Comparison of ENCODE assay signal across 8 cellular contexts in the genomic region with DNA sequence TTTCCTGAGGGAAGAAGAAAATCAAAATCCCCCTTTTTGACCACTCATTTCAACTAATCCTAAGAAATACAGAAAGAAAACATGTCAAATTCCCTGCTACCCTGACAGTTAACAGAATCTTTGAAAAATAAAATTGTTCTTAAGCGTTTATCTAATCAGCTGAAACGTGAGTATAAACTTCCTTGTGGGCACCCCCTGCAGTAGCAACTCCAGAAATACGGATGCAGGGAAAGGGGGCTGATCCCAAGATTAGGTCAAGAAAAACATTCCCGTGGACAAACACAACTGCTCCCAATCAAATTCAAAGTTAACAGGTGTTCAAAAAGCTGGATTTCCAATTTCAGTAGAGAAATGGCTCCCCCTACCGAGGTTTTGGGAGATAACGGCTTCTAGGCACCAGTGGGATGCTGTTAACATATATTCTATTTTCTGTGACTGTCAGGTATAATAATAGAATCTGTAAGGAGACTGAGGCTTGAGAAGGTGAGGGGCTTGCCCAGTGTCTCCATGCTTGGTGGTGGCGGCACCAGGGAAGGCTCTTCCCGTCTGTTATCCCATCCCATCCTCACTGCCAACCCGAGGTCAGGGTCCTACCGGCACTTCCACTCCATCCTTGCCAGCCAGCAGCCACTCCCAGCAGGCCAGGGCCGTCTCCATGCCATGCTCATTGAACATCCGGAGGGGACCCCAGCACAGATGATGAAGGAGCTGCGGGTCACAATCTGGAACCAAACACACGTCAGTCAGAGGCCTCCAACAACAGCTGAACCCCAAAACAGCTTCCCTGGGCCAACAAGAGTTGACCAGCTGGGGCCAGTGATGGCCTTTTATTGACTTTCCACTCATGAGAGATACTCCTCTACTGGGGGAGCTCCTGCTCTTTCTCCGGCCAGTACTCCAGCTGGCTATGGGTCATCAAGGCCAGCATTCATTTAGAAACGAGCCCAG. TPM values are rescaled to one million over a fixed set of nuclear protein-coding genes. Genes with fewer than 3 reads are reported as not detected.
DNase-seq lines count a peak whose midpoint lies in the region; ATAC-seq and TF ChIP-seq lines count a peak whose summit lies in the region.

No MANE protein-coding gene starts in this region.

- no peaks in the 10 kb centered on the region for H4K20me1 ChIP-seq in Loucy (ENCODE audit: insufficient read depth, low read length, poor library complexity, severe bottlenecking)

- no peaks in the 10 kb centered on the region for H3K27me3 ChIP-seq in Loucy (ENCODE audit: insufficient read depth, low read length, poor library complexity, severe bottlenecking)

- H3F3A ChIP-seq in Loucy (ENCODE audit: low read depth), result no peaks in the 10 kb centered on the region

- H3K36me3 Mint-ChIP-seq in osteocyte (ENCODE audit: unreplicated experiment), result peaks cover 54% of the 10 kb centered on the region

- H3K27me3 Mint-ChIP-seq in osteocyte (ENCODE audit: unreplicated experiment), result no peaks in the 10 kb centered on the region

- H3K27ac Mint-ChIP-seq in osteocyte (ENCODE audit: unreplicated experiment), result no peak overlapping the region

- H3K9me3 ChIP-seq in Loucy (ENCODE audit: insufficient read depth, low read depth, low read length), result no peaks in the 10 kb centered on the region

- peaks cover 47% of the 10 kb centered on the region; the same call in 1 of the 2 replicates for H3K36me3 ChIP-seq in Loucy (ENCODE audit: insufficient read depth, low read length)

- no peak overlapping the region for H3K4me2 ChIP-seq in Loucy (ENCODE audit: low read depth, low read length, poor library complexity, severe bottlenecking)

- H2AFZ ChIP-seq in Loucy (ENCODE audit: low read length), result no peak overlapping the region

- H3K4me3 ChIP-seq in Loucy (ENCODE audit: low read length, poor library complexity, severe bottlenecking) (no peak overlapping the region), epithelial cell of esophagus (ENCODE audit: low read length) (no peak overlapping the region)

- H3K4me1 ChIP-seq in Loucy (ENCODE audit: insufficient read depth, low read length, poor library complexity, severe bottlenecking), result peaks cover 6% of the 10 kb centered on the region

- no peak overlapping the region for H3K4me3 Mint-ChIP-seq in osteocyte (ENCODE audit: unreplicated experiment)

- peak; percentile 90 for TF ChIP-seq CTCF in Loucy (conservative IDR thresholded peaks at IDR 0.05; ENCODE audit: low read length)
- peak; percentile 77 for TF ChIP-seq CTCF in epithelial cell of esophagus (IDR thresholded peaks at IDR 0.05; ENCODE audit: insufficient read depth, low read depth, low read length, missing control alignments)
- TF ChIP-seq CTCF in osteocyte (IDR thresholded peaks at IDR 0.05), result peak; percentile 50

- H3K9ac ChIP-seq in Loucy (ENCODE audit: low read depth, low read length, poor library complexity, severe bottlenecking), result no peak overlapping the region

- no peaks in the 10 kb centered on the region for H3K4me1 Mint-ChIP-seq in osteocyte (ENCODE audit: unreplicated experiment)

- ATAC-seq in GM21576 (IDR thresholded peaks at IDR 0.05; ENCODE audit: unreplicated experiment), result no peak

- H3K9me2 ChIP-seq in Loucy (replicated peaks; ENCODE audit: low read depth, low read length), result no peaks in the 10 kb centered on the region

- no peaks in the 10 kb centered on the region for H3K79me2 ChIP-seq in Loucy (ENCODE audit: insufficient read depth, low read length)

- peaks cover 12% of the 10 kb centered on the region for H3K9me3 Mint-ChIP-seq in osteocyte (ENCODE audit: unreplicated experiment)

- peak; percentile 50 for DNase-seq in NCI-H510A treated with DMSO at 0.1 percent for 48 hours (lab: John Stamatoyannopoulos, UW)
- DNase-seq in NCI-H510A (lab: John Stamatoyannopoulos, UW), result no peak
- peak; percentile 53 for DNase-seq in activated CD4-positive, alpha-beta T cell treated with anti-CD3 and anti-CD28 coated beads for 48 hours
- DNase-seq in epithelial cell of esophagus (ENCODE audit: low read depth), result peak; percentile 56
- no peak for DNase-seq in osteocyte (ENCODE audit: extremely low spot score, unreplicated experiment)
- no peak for DNase-seq in cerebellar nuclear complex (lab: John Stamatoyannopoulos, UW)

RNA-seq across cellular contexts. Expression of a gene that starts 32.0 kb away (rescaled TPM):
- total RNA-seq in osteocyte, result not detected in 2 replicates

Comparison
In these comparisons a context has a peak if more than half of its experiments do, and no peak if none do; other contexts are left out.
1. DNase-seq: peak in NCI-H510A treated with DMSO at 0.1 percent for 48 hours (single experiment), activated CD4-positive, alpha-beta T cell treated with anti-CD3 and anti-CD28 coated beads for 48 hours (single experiment) and epithelial cell of esophagus (single experiment); none in NCI-H510A (single experiment), osteocyte (single experiment) and cerebellar nuclear complex (0 of 2).
2. Peak in every context shown above with its lines, with median percentiles within 50 percentile points of each other: CTCF ChIP-seq.